Comparison of ENCODE assay signal across 1 cellular context in the genomic region with DNA sequence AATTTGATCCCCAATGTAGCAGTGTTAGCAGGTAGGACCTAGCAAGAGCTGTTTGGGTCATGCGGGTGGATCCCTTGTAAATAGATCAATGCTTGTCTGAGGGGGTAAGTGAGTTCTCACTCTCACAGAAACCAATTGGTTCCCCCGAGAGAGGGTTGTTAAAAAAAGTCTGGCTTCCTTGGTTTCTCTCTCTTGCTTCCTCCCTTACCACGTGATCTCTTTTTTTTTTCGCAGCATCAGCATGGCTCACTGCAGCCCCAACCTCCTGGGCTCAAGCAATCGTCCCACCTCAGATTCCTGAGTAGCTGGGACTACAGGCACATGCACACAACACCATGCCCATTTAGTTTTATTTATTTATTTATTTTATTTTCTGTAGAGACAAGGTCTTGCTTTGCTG.
TF ChIP-seq lines count a peak whose summit lies in the region.

No MANE protein-coding gene starts in this region.

TF ChIP-seq in K562, 482 proteins besides CTCF, POLR2A, EP300 and RAD21 (continues in another document):
- TF ChIP-seq ZNF395 (CRISPR knock-in tag; IDR thresholded peaks at IDR 0.05) (no peak), GTF2F1 (IDR thresholded peaks at IDR 0.05; ENCODE audit: low read depth, low read length) (no peak), ZNF316 (IDR thresholded peaks at IDR 0.05) (peak; percentile 84), CBFA2T2 (conservative IDR thresholded peaks at IDR 0.05) (0 out of 2 replicates have a peak, but pooled peaks have one; percentile 8), MAFG (tag; conservative IDR thresholded peaks at IDR 0.05) (0 out of 2 replicates have a peak, but pooled peaks have one; percentile 13), ZNF518B (CRISPR knock-in tag; IDR thresholded peaks at IDR 0.05) (no peak), RREB1 (CRISPR knock-in tag; IDR thresholded peaks at IDR 0.05) (no peak), POLR2H (tag; IDR thresholded peaks at IDR 0.05; ENCODE audit: low read depth) (no peak), TCFL5 (CRISPR knock-in tag; conservative IDR thresholded peaks at IDR 0.05) (no peak), C11orf30 (IDR thresholded peaks at IDR 0.05; ENCODE audit: low read depth) (peak; percentile 47; the same call in 1 of the 2 replicates), KDM1A (IDR thresholded peaks at IDR 0.05) (no peak), NR4A1 (CRISPR knock-in tag; IDR thresholded peaks at IDR 0.05) (no peak), NR4A1 (tag; IDR thresholded peaks at IDR 0.05) (no peak), TFAM (CRISPR knock-in tag; conservative IDR thresholded peaks at IDR 0.05) (no peak), SMAD4 (CRISPR knock-in tag; conservative IDR thresholded peaks at IDR 0.05) (0 out of 2 replicates have a peak, but pooled peaks have one; percentile 20), RAD51 (IDR thresholded peaks at IDR 0.05; ENCODE audit: borderline replicate concordance, low read depth) (peak; percentile 54; the same call in 1 of the 2 replicates), BRD9 (IDR thresholded peaks at IDR 0.05; ENCODE audit: low read depth, partially characterized antibody) (no peak), HMGN3 (IDR thresholded peaks at IDR 0.05; ENCODE audit: borderline replicate concordance, extremely low read depth, insufficient read length, low read depth, low read length) (no peak), AFF1 (IDR thresholded peaks at IDR 0.05; ENCODE audit: low read depth in 1 of 2, partially characterized antibody in 2 of 2) (no peak), ZNF318 (IDR thresholded peaks at IDR 0.05; ENCODE audit: borderline replicate concordance in 1 of 2, low read depth in 1 of 2) (no peak), SRSF1 (IDR thresholded peaks at IDR 0.05; ENCODE audit: low read depth, low read length) (no peak), EZH2 (IDR thresholded peaks at IDR 0.05; ENCODE audit: borderline replicate concordance, low read depth, low read length) (no peak)
- TF ChIP-seq, protein P1, sequence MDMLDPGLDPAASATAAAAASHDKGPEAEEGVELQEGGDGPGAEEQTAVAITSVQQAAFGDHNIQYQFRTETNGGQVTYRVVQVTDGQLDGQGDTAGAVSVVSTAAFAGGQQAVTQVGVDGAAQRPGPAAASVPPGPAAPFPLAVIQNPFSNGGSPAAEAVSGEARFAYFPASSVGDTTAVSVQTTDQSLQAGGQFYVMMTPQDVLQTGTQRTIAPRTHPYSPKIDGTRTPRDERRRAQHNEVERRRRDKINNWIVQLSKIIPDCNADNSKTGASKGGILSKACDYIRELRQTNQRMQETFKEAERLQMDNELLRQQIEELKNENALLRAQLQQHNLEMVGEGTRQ (CRISPR knock-in tag; IDR thresholded peaks at IDR 0.05), result 0 out of 2 replicates have a peak, but pooled peaks have one; percentile 13
- TF ChIP-seq, protein P2, sequence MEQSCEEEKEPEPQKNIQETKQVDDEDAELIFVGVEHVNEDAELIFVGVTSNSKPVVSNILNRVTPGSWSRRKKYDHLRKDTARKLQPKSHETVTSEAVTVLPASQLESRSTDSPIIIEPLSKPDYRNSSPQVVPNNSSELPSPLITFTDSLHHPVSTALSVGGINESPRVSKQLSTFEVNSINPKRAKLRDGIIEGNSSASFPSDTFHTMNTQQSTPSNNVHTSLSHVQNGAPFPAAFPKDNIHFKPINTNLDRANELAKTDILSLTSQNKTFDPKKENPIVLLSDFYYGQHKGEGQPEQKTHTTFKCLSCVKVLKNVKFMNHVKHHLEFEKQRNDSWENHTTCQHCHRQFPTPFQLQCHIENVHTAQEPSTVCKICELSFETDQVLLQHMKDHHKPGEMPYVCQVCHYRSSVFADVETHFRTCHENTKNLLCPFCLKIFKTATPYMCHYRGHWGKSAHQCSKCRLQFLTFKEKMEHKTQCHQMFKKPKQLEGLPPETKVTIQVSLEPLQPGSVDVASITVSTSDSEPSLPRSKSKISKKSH (CRISPR knock-in tag; IDR thresholded peaks at IDR 0.05), result no peak
